ENCODE assay signal across 19 cellular contexts in genomic region chrX:41981481-41982013, GRCh38. TPM values are rescaled to one million over a fixed set of nuclear protein-coding genes. Genes with fewer than 3 reads are reported as not detected.
A peak's percentile ranks its signal among the peaks of the same experiment; 100 is the strongest.
DNase-seq lines count a peak whose midpoint lies in the region; ATAC-seq, FAIRE-seq and TF ChIP-seq lines count a peak whose summit lies in the region.
"Had no signal": no experiment of that assay in that cellular context is flagged by ENCODE, and none has a peak within 500 bp of the region (broad histone marks: within the 10 kb centered on the region; RNA-seq: fewer than 3 reads in every experiment).

No MANE protein-coding gene starts in this region.

- TF ChIP-seq POLR2A in A549 (IDR thresholded peaks at IDR 0.05; ENCODE audit: low read length) = no peak

- H3K9me3 ChIP-seq in A549 (no peaks in the 10 kb centered on the region), keratinocyte (ENCODE audit: control insufficient read depth, low read depth, low read length) (no peaks in the 10 kb centered on the region)
- H3K9me3 ChIP-seq: HAP-1 had no signal

- 60% methylated on average over 4 of the region's 4 CpGs for WGBS in A549 (ENCODE audit: missing lambda C conversion rate)

- no peaks in the 10 kb centered on the region for H3K79me2 ChIP-seq in keratinocyte (ENCODE audit: control insufficient read depth, insufficient read depth, low read length)

- no peaks in the 10 kb centered on the region for H4K20me1 ChIP-seq in keratinocyte (ENCODE audit: control insufficient read depth, extremely low read depth, insufficient read depth, low read length)

- H3K9ac ChIP-seq in keratinocyte (ENCODE audit: control insufficient read depth, extremely low read depth, insufficient read depth, low read length) = no peak overlapping the region

- POLR2A ChIA-PET in A549 (lab: Yijun Ruan, JAX) = interaction anchor here (0.7 kb wide), 1 partner anchor 29 kb away, joined by 5 read pairs; no protein-coding TSS in a partner anchor

- dilution Hi-C loops in keratinocyte (cut with MboI; ENCODE audit: extremely low pct_ligation_motif_present, low sequenced_read_pairs) = no loop called here

- TF ChIP-seq RAD21 in A549 (conservative IDR thresholded peaks at IDR 0.05 in 1 of 2, IDR thresholded peaks at IDR 0.05 in 1 of 2) = no peak

- H3K4me1 ChIP-seq in A549 (no peaks in the 10 kb centered on the region), keratinocyte (ENCODE audit: control insufficient read depth, extremely low read depth, insufficient read depth, low read length) (peaks cover 7% of the 10 kb centered on the region)
- H3K4me1 ChIP-seq: HAP-1 had no signal

- no peaks in the 10 kb centered on the region for H3K27me3 ChIP-seq in keratinocyte (ENCODE audit: control insufficient read depth, extremely low read depth, insufficient read depth, low read length)

- ATAC-seq in A549 (no peak), GM19035 (IDR thresholded peaks at IDR 0.05; ENCODE audit: unreplicated experiment) (no peak)

- no peaks in the 10 kb centered on the region for H3K36me3 ChIP-seq in keratinocyte (ENCODE audit: control insufficient read depth in 2 of 2, extremely low read depth in 1 of 2, insufficient read depth in 2 of 2, low read length in 2 of 2)
- H3K36me3 ChIP-seq: HAP-1 had no signal

- DNase-seq in A549 (ENCODE audit: low read depth in 1 of 2, low spot score in 1 of 2) (no peak), H4 (ENCODE audit: low spot score) (peak; percentile 63), SW480 (ENCODE audit: low spot score) (peak; percentile 13), keratinocyte (ENCODE audit: low read depth, low spot score) (no peak), DMS 273 treated with DMSO at 0.1 percent for 48 hours (lab: John Stamatoyannopoulos, UW) (no peak), NCI-H2081 (lab: John Stamatoyannopoulos, UW) (no peak)
- DNase-seq: C1 segment of cervical spinal cord; CD8-positive, alpha-beta memory T cell; DMS79; MV-4-11; NCI-H1417; NCI-H187; NCI-H2227 treated with DMSO at 0.1 percent for 48 hours; NCI-H524; NCI-H82; PC-9 had no signal

- FAIRE-seq in A549 (lab: Jason Lieb, UNC) = peak; percentile 32
- FAIRE-seq in keratinocyte (lab: Jason Lieb, UNC) = no peak
- FAIRE-seq: D721Med had no signal

- peak overlapping the region; percentile 34 to 63; a peak in 3 of 6 replicates for H3K27ac ChIP-seq in A549
- no peak overlapping the region for H3K27ac ChIP-seq in keratinocyte (ENCODE audit: control insufficient read depth, insufficient read depth, low read length)
- H3K27ac ChIP-seq: PC-9 had no signal

- CTCF ChIA-PET in A549 (lab: Yijun Ruan, JAX) = no interaction called here

- H3K4me3 ChIP-seq in A549 (no peak overlapping the region), keratinocyte (ENCODE audit: control insufficient read depth in 2 of 3, extremely low read depth in 1 of 3, insufficient read depth in 2 of 3, low read depth in 1 of 3, low read length in 3 of 3) (no peak overlapping the region)
- H3K4me3 ChIP-seq: HAP-1, PC-9 had no signal

- H3K9me1 ChIP-seq in keratinocyte (ENCODE audit: control insufficient read depth, extremely low read depth, insufficient read depth, low read length) = no peaks in the 10 kb centered on the region

- TF ChIP-seq EP300 in A549 (IDR thresholded peaks at IDR 0.05) = no peak

- TF ChIP-seq CTCF in A549 (IDR thresholded peaks at IDR 0.05) (no peak), keratinocyte (optimal IDR thresholded peaks at IDR 0.05 in 1 of 3, IDR thresholded peaks at IDR 0.05 in 1 of 3, conservative IDR thresholded peaks at IDR 0.05 in 1 of 3; ENCODE audit: extremely low read depth in 1 of 3, insufficient read depth in 2 of 3, low read length in 3 of 3) (no peak)

- H3K4me2 ChIP-seq in A549 (no peak overlapping the region), keratinocyte (ENCODE audit: control insufficient read depth, extremely low read depth, insufficient read depth, low read depth, low read length) (peak overlapping the region; percentile 25)
- H3K4me2 ChIP-seq: PC-9 had no signal

- no peak overlapping the region for H2AFZ ChIP-seq in keratinocyte (ENCODE audit: control insufficient read depth, low read length)
- H2AFZ ChIP-seq: PC-9 had no signal

TF ChIP-seq in A549, 52 proteins besides CTCF, POLR2A, EP300 and RAD21:
- peak; percentile 76 for TF ChIP-seq MAFK (IDR thresholded peaks at IDR 0.05; ENCODE audit: partially characterized antibody)
- no peak for TF ChIP-seq ELK1 (IDR thresholded peaks at IDR 0.05; ENCODE audit: low read depth, low read length)
- TF ChIP-seq PHF8 (IDR thresholded peaks at IDR 0.05; ENCODE audit: borderline replicate concordance, low read depth) = no peak
- no peak for TF ChIP-seq FOXS1 (CRISPR knock-in tag; IDR thresholded peaks at IDR 0.05)
- no peak for TF ChIP-seq HOXA7 (CRISPR knock-in tag; IDR thresholded peaks at IDR 0.05)
- TF ChIP-seq USF2 (IDR thresholded peaks at IDR 0.05) = no peak
- no peak for TF ChIP-seq EHMT2 (IDR thresholded peaks at IDR 0.05; ENCODE audit: low read depth)
- TF ChIP-seq NFE2L2 (conservative IDR thresholded peaks at IDR 0.05; ENCODE audit: low read length) = peak; percentile 67
- TF ChIP-seq CHD4 (IDR thresholded peaks at IDR 0.05; ENCODE audit: borderline replicate concordance) = no peak
- TF ChIP-seq RFX5 (IDR thresholded peaks at IDR 0.05) = no peak

RNA-seq across cellular contexts. Expression of gene CASK, which starts 58.2 kb away (rescaled TPM):
- polyA plus RNA-seq in A549 (2011; rRNA removed) (51.4 and 57.6 TPM in 2 replicates), A549 (2017; fragmentation: RNase III; extraction: RNeasy Plus Mini Kit Qiagen cat#74134 plus additional on column Dnase treatment) (23.3 to 27.1 TPM (median 25.7 TPM) in 3 replicates), keratinocyte (19.6 to 33.7 TPM (median 22.0 TPM) in 3 replicates)
- polyA plus RNA-seq in A549 (2012; cell fraction: cytosol; rRNA removed) = 9.7 and 10.9 TPM in 2 replicates
- polyA plus RNA-seq in A549 (2012; cell fraction: nucleus; rRNA removed) = 5.2 and 6.8 TPM in 2 replicates
- polyA minus RNA-seq in A549 (2011; rRNA and poly(A)+ RNA removed) = 30.0 and 40.0 TPM in 2 replicates
- total RNA-seq in H4 (2014; rRNA removed; shearing (Covaris generic)) = 19.8 and 21.7 TPM in 2 replicates
- polyA plus RNA-seq in keratinocyte (2011; ENCODE audit: low read depth) = 36.5 TPM
- polyA plus RNA-seq in keratinocyte (2011; cell fraction: cytosol; rRNA removed) = 13.4 and 24.6 TPM in 2 replicates
- polyA plus RNA-seq in keratinocyte (2011; cell fraction: nucleus; rRNA removed) = 27.6 and 33.0 TPM in 2 replicates
- 15.6 and 23.1 TPM in 2 replicates for polyA plus RNA-seq in keratinocyte (2012; ENCODE audit: low replicate concordance)
- 11.0 to 54.6 TPM (median 31.9 TPM) in 3 replicates for polyA minus RNA-seq in keratinocyte
- polyA minus RNA-seq in keratinocyte (2011; cell fraction: cytosol; rRNA and poly(A)+ RNA removed) = 29.9 TPM
- 38.6 and 71.7 TPM in 2 replicates for polyA minus RNA-seq in keratinocyte (2011; cell fraction: nucleus; rRNA and poly(A)+ RNA removed)

Comparison
In these comparisons a context has a peak if more than half of its experiments do, and no peak if none do; other contexts are left out.
1. DNase-seq: peak in H4 (single experiment) and SW480 (single experiment); none in A549 (0 of 2), keratinocyte (single experiment), DMS 273 treated with DMSO at 0.1 percent for 48 hours (single experiment) and NCI-H2081 (0 of 2).